In the genomic region with DNA sequence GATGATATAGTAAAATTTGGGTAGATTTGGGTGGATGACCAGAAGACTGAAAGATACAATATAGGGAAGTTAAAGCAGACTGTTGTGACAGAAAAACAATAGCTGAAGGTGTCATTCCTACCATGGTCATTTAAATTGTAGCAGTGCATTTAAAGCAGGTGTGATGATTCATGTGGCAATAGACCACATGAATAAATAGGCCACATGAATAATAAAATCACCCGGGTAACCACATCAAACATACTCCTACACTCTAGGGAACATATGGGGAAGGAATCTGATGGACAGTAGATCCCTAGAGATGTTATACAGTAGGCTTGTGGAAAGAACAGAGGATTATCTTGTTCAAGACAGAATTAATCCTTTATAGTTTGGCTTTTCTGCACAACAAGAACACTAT, we compare ENCODE assay signal across 17 cellular contexts.
DNase-seq lines count a peak whose midpoint lies in the region.
"Had no signal": no experiment of that assay in that cellular context is flagged by ENCODE, and none has a peak within 500 bp of the region (broad histone marks: within the 10 kb centered on the region; RNA-seq: fewer than 3 reads in every experiment).

No MANE protein-coding gene starts in this region.

- DNase-seq in DMS53 (lab: John Stamatoyannopoulos, UW) (peak; percentile 21), DMS53 treated with DMSO at 0.1 percent for 48 hours (lab: John Stamatoyannopoulos, UW; ENCODE audit: unreplicated experiment) (no peak), NCI-H524 (lab: John Stamatoyannopoulos, UW) (peak; percentile 3 to 53), SW480 (ENCODE audit: low spot score) (peak; percentile 91), renal cortical epithelial cell (ENCODE audit: low read depth) (peak; percentile 54), NCI-H2107 (lab: John Stamatoyannopoulos, UW) (no peak), putamen (ENCODE audit: low spot score) (no peak), HUDEP-2 (lab: John Stamatoyannopoulos, UW; ENCODE audit: unreplicated experiment in 76 of 76) (no peak)
- DNase-seq: BE2C; Calu3; CD4-positive, alpha-beta T cell; DMS79 treated with DMSO at 0.1 percent for 48 hours; KBM-7; NCI-H1105; NCI-H1694 treated with DMSO at 0.1 percent for 48 hours; NCI-H2171 treated with DMSO at 0.1 percent for 48 hours; PC-9 had no signal

Comparison
In these comparisons a context has a peak if more than half of its experiments do, and no peak if none do; other contexts are left out.
1. DNase-seq: peak in DMS53 (single experiment), NCI-H524 (2 of 2), SW480 (single experiment) and renal cortical epithelial cell (single experiment); none in DMS53 treated with DMSO at 0.1 percent for 48 hours (single experiment), NCI-H2107 (single experiment), putamen (single experiment) and HUDEP-2 (0 of 76).